34 cellular contexts compared by ENCODE assay signal in the genomic region with DNA sequence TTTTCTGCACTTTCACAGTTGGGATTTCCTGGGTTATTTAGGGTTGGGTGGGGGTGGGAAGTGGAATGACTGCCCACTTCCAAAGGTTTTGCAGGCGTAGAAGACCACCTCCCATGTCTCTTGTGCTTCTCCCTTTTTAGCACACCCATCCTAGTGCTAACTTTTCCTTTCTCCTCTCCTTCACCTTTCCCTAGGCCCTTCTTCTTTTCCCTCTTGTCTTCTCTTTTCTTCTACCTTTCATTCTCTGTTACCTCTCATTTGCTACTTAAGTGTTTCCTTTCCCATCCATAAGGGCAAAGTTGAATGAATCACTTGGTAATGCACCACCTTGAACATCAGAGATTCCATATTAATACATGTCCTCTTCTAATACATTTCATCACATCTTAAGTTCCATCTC.
"Had no signal": no experiment of that assay in that cellular context is flagged by ENCODE, and none has a peak within 500 bp of the region (broad histone marks: within the 10 kb centered on the region; RNA-seq: fewer than 3 reads in every experiment).

No MANE protein-coding gene starts in this region.

- H3K36me3 ChIP-seq: MG63 had no signal

- DNase-seq: Karpas-422, Kasumi-1, MG63, MM.1S, MV-4-11, NCI-H1048, NCI-H1092, NCI-H1092 treated with DMSO at 0.1 percent for 48 hours, NCI-H1105, NCI-H1105 treated with DMSO at 0.1 percent for 48 hours, NCI-H1417, NCI-H1417 treated with DMSO at 0.1 percent for 48 hours, NCI-H1436, NCI-H1436 treated with DMSO at 0.1 percent for 48 hours, NCI-H146, NCI-H1694, NCI-H1694 treated with DMSO at 0.1 percent for 48 hours, NCI-H187, NCI-H187 treated with DMSO at 0.1 percent for 48 hours, NCI-H1930, NCI-H2029, NCI-H2029 treated with DMSO at 0.1 percent for 48 hours, NCI-H2081, NCI-H2081 treated with DMSO at 0.1 percent for 48 hours, NCI-H2107, NCI-H2171, NCI-H2171 treated with DMSO at 0.1 percent for 48 hours, NCI-H2227 treated with DMSO at 0.1 percent for 48 hours, NCI-H226, NCI-H345, NCI-H446, NCI-H446 treated with DMSO at 0.1 percent for 48 hours, NCI-H510A, NCI-H510A treated with DMSO at 0.1 percent for 48 hours had no signal

- H3K4me3 ChIP-seq: MG63 had no signal

- H3K9me3 ChIP-seq: MG63 had no signal
